Comparison of ENCODE assay signal across 27 cellular contexts in genomic region chr5:30932611-30933010, GRCh38.
"Had no signal": no experiment of that assay in that cellular context is flagged by ENCODE, and none has a peak within 500 bp of the region (broad histone marks: within the 10 kb centered on the region; RNA-seq: fewer than 3 reads in every experiment).

No MANE protein-coding gene starts in this region.

- H3K9me3 ChIP-seq: esophagus muscularis mucosa, neutrophil, sigmoid colon, stomach, thyroid gland, upper lobe of right lung had no signal

- DNase-seq: activated CD4-positive, alpha-beta T cell treated with anti-CD3 and anti-CD28 coated beads for 36 hours; activated CD4-positive, alpha-beta T cell treated with anti-CD3 and anti-CD28 coated beads, Interleukin-2, amount 50 U/mL, for 4 hours; activated CD4-positive, CD25-positive, alpha-beta regulatory T cell; activated effector memory CD4-positive, alpha-beta T cell treated with Interleukin-2 at 50 U/mL for 16 hours; activated naive CD4-positive, alpha-beta T cell treated with Interleukin-2 at 50 U/mL for 16 hours; activated T-cell treated with anti-CD3 and anti-CD28 coated beads for 4 hours; activated T-cell treated with anti-CD3 and anti-CD28 coated beads, Interleukin-2, amount 50 U/mL, for 72 hours; anterior cingulate cortex; islet precursor cell; left ventricle myocardium superior; mammary epithelial cell; midbrain; naive thymus-derived CD4-positive, alpha-beta T cell; sigmoid colon; small intestine; stimulated activated CD4-positive, alpha-beta T cell treated with anti-CD3 and anti-CD28 coated beads, Interleukin-1b, Interleukin-23, amount 100 ng/mL, for 48 hours; stimulated activated CD4-positive, alpha-beta T cell treated with anti-CD3 and anti-CD28 coated beads, Interleukin-4, amount 100 ng/mL, for 4 hours; stimulated activated CD8-positive, alpha-beta memory T cell treated with anti-CD3 and anti-CD28 coated beads, Interleukin-4, amount 100 ng/mL, for 48 hours; stomach; thyroid gland; upper lobe of right lung had no signal

- H3K36me3 Mint-ChIP-seq: activated naive CD8-positive, alpha-beta T cell; naive thymus-derived CD4-positive, alpha-beta T cell; stimulated activated memory B cell treated with anti-CD40 and anti-IgM and Interleukin-4, amounts not matched to agents 10 μg/mL and 1 μg/mL and 100 μg/mL, for 72 hours had no signal

- H3K27ac Mint-ChIP-seq: activated CD4-positive, alpha-beta T cell treated with anti-CD3 and anti-CD28 coated beads for 36 hours; activated naive CD8-positive, alpha-beta T cell; activated T-cell treated with anti-CD3 and anti-CD28 coated beads, Interleukin-2, amount 50 U/mL, for 72 hours; dendritic cell treated with granulocyte-macrophage colony-stimulating factor and Interleukin-4, amounts not matched to agents 40 ng/mL and 50 ng/mL, for 4 days; naive thymus-derived CD4-positive, alpha-beta T cell; stimulated activated memory B cell treated with anti-CD40 and anti-IgM and Interleukin-4, amounts not matched to agents 10 μg/mL and 1 μg/mL and 100 μg/mL, for 72 hours had no signal

- H3K4me1 ChIP-seq: esophagus muscularis mucosa, sigmoid colon, stomach, thyroid gland, upper lobe of right lung had no signal

- H3K36me3 ChIP-seq: esophagus muscularis mucosa, neutrophil, sigmoid colon, stomach, thyroid gland, upper lobe of right lung had no signal

- H3K27me3 ChIP-seq: esophagus muscularis mucosa, neutrophil, sigmoid colon, stomach, thyroid gland, upper lobe of right lung had no signal

- H3K27me3 Mint-ChIP-seq: activated CD4-positive, alpha-beta T cell treated with anti-CD3 and anti-CD28 coated beads for 36 hours; activated naive CD8-positive, alpha-beta T cell; central memory CD8-positive, alpha-beta T cell; dendritic cell treated with granulocyte-macrophage colony-stimulating factor and Interleukin-4, amounts not matched to agents 40 ng/mL and 50 ng/mL, for 4 days; naive thymus-derived CD4-positive, alpha-beta T cell; stimulated activated memory B cell treated with anti-CD40 and anti-IgM and Interleukin-4, amounts not matched to agents 10 μg/mL and 1 μg/mL and 100 μg/mL, for 72 hours had no signal

- H3K4me3 Mint-ChIP-seq: activated CD4-positive, alpha-beta T cell treated with anti-CD3 and anti-CD28 coated beads for 36 hours; activated naive CD8-positive, alpha-beta T cell; activated T-cell treated with anti-CD3 and anti-CD28 coated beads, Interleukin-2, amount 50 U/mL, for 72 hours; central memory CD8-positive, alpha-beta T cell; dendritic cell treated with granulocyte-macrophage colony-stimulating factor and Interleukin-4, amounts not matched to agents 40 ng/mL and 50 ng/mL, for 4 days; naive thymus-derived CD4-positive, alpha-beta T cell; stimulated activated memory B cell treated with anti-CD40 and anti-IgM and Interleukin-4, amounts not matched to agents 10 μg/mL and 1 μg/mL and 100 μg/mL, for 72 hours had no signal

- H3K4me3 ChIP-seq: esophagus muscularis mucosa, sigmoid colon, stomach, thyroid gland, upper lobe of right lung had no signal

- H3K27ac ChIP-seq: esophagus muscularis mucosa, neutrophil, sigmoid colon, stomach, thyroid gland, upper lobe of right lung had no signal

- H3K4me1 Mint-ChIP-seq: activated CD4-positive, alpha-beta T cell treated with anti-CD3 and anti-CD28 coated beads for 36 hours; central memory CD8-positive, alpha-beta T cell; naive thymus-derived CD4-positive, alpha-beta T cell; stimulated activated memory B cell treated with anti-CD40 and anti-IgM and Interleukin-4, amounts not matched to agents 10 μg/mL and 1 μg/mL and 100 μg/mL, for 72 hours had no signal
